Comparison of ENCODE assay signal across 12 cellular contexts in the genomic region with DNA sequence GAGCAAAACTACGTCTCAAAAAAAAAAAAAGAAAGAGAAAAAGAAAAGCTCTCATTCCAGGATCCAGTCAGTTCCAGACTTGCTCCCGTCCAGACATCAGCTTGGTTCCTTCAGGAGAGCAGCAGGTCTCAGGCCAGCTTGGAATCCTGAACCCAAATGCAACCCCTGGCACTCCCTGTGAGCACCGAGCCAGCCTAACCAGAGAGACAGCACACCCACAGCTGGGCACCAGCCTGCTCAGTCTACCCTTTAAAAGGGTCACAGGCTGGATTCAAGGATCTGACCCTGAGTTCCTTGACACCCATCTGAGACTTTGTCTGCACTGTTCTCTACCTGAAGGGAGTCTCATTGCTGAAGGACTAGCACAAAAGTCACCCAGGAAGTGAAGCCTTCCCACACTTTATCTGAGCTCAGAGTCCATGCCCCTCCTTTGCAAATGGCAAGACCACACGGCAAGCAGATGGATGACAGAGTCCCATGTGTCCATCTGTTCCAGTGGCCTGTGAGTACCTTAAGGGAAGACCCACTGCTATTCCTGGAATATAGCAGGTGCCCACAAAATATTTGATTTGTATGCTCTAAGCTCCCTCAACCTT. TPM values are rescaled to one million over a fixed set of nuclear protein-coding genes. Genes with fewer than 3 reads are reported as not detected.
DNase-seq lines count a peak whose midpoint lies in the region; ATAC-seq, FAIRE-seq and TF ChIP-seq lines count a peak whose summit lies in the region.
"Had no signal": no experiment of that assay in that cellular context is flagged by ENCODE, and none has a peak within 500 bp of the region (broad histone marks: within the 10 kb centered on the region; RNA-seq: fewer than 3 reads in every experiment).

No MANE protein-coding gene starts in this region.

- H3K27ac ChIP-seq in BLaER1 treated with 17β-estradiol and CSF1 and Interleukin-3, amounts not matched to agents 10 nM and 100 nM: no peak overlapping the region
- H3K27ac ChIP-seq in Karpas-422 (ENCODE audit: low read length) (no peak overlapping the region), testis (no peak overlapping the region)
- H3K27ac ChIP-seq: brain microvascular endothelial cell, right atrium auricular region had no signal

- H3K4me3 Mint-ChIP-seq in naive B cell: peak overlapping the region; percentile 22 to 96 (median 92)

- peak overlapping the region in 8 of 10 experiments; percentile 94 to 99 (median 97); a peak in 14 of 20 replicates for H3K4me3 ChIP-seq in BLaER1 treated with 17β-estradiol and CSF1 and Interleukin-3, amounts not matched to agents 10 nM and 100 nM
- H3K4me3 ChIP-seq in Karpas-422 (ENCODE audit: low read length) (no peak overlapping the region), bronchial epithelial cell (ENCODE audit: low read depth, low read length) (no peak overlapping the region), testis (no peak overlapping the region)

- 65 to 75% methylated on average over 4 of the region's 4 CpGs for WGBS in testis, 2 donors

- no peaks in the 10 kb centered on the region for H3K36me3 ChIP-seq in BLaER1 treated with 17β-estradiol and CSF1 and Interleukin-3, amounts not matched to agents 10 nM and 100 nM
- no peaks in the 10 kb centered on the region for H3K36me3 ChIP-seq in Karpas-422 (ENCODE audit: insufficient read depth, low read length)
- no peaks in the 10 kb centered on the region for H3K36me3 ChIP-seq in bronchial epithelial cell (ENCODE audit: control insufficient read depth, insufficient read depth, low read length)
- no peaks in the 10 kb centered on the region for H3K36me3 ChIP-seq in testis (ENCODE audit: low read depth, missing control alignments)
- H3K36me3 ChIP-seq: brain microvascular endothelial cell, right atrium auricular region had no signal

- peak overlapping the region in 2 of 11 experiments; percentile 92 to 97; a peak in 2 of 22 replicates for H3K9ac ChIP-seq in BLaER1 treated with 17β-estradiol and CSF1 and Interleukin-3, amounts not matched to agents 10 nM and 100 nM
- no peak overlapping the region for H3K9ac ChIP-seq in Karpas-422 (ENCODE audit: low read length)

- H2AFZ ChIP-seq in Karpas-422 (ENCODE audit: low read length): no peak overlapping the region

- H3K27ac Mint-ChIP-seq in naive B cell: peak overlapping the region in 3 of 6 donors; percentile 10 to 93 (median 33)

- no peak for ATAC-seq in naive B cell (ENCODE audit: low read depth in 2 of 2)

- peaks cover 19 to 39% (median 26%) of the 10 kb centered on the region in 10 experiments for H3K4me1 ChIP-seq in BLaER1 treated with 17β-estradiol and CSF1 and Interleukin-3, amounts not matched to agents 10 nM and 100 nM
- H3K4me1 ChIP-seq in Karpas-422 (ENCODE audit: low read length) (peaks cover 14% of the 10 kb centered on the region), testis (peaks cover 7% of the 10 kb centered on the region)

- peak overlapping the region; percentile 85 to 99 (median 96) for H3K4me2 ChIP-seq in BLaER1 treated with 17β-estradiol and CSF1 and Interleukin-3, amounts not matched to agents 10 nM and 100 nM
- peak overlapping the region; percentile 75 for H3K4me2 ChIP-seq in Karpas-422 (ENCODE audit: low read depth, low read length, poor library complexity, severe bottlenecking)

- no peaks in the 10 kb centered on the region for H3K79me2 ChIP-seq in Karpas-422 (ENCODE audit: low read length)

- H3K36me3 Mint-ChIP-seq in naive B cell: no peaks in the 10 kb centered on the region

- intact Hi-C loops in testis (cut with DNase I; ENCODE audit: low total_unique reads): no loop called here
- intact Hi-C loops in posterior vena cava (cut with DNase I): no loop called here

- peaks cover 23 to 38% (median 34%) of the 10 kb centered on the region in 3 donors for H3K4me1 Mint-ChIP-seq in naive B cell

- H3K9me2 ChIP-seq in Karpas-422 (replicated peaks; ENCODE audit: insufficient read depth, low read length): no peaks in the 10 kb centered on the region

- H3K27me3 Mint-ChIP-seq in naive B cell: peaks cover 0 to under 1% (median 0%) of the 10 kb centered on the region in 3 donors

- no peak for TF ChIP-seq CTCF in bronchial epithelial cell (IDR thresholded peaks at IDR 0.05; ENCODE audit: insufficient read depth, low read length, severe bottlenecking)
- no peak for TF ChIP-seq CTCF in testis (IDR thresholded peaks at IDR 0.05)

- TF ChIP-seq POLR2A in testis (IDR thresholded peaks at IDR 0.05): no peak

- H3K9me3 ChIP-seq in BLaER1 treated with 17β-estradiol and CSF1 and Interleukin-3, amounts not matched to agents 10 nM and 100 nM (replicated peaks in 1 of 11): no peaks in the 10 kb centered on the region
- no peaks in the 10 kb centered on the region for H3K9me3 ChIP-seq in Karpas-422 (ENCODE audit: low read length)
- H3K9me3 ChIP-seq in testis: no peaks in the 10 kb centered on the region
- H3K9me3 ChIP-seq: right atrium auricular region had no signal

- no peaks in the 10 kb centered on the region for H3K9me3 Mint-ChIP-seq in naive B cell

- no peaks in the 10 kb centered on the region for H3K27me3 ChIP-seq in BLaER1 treated with 17β-estradiol and CSF1 and Interleukin-3, amounts not matched to agents 10 nM and 100 nM
- H3K27me3 ChIP-seq in Karpas-422 (ENCODE audit: low read length) (no peaks in the 10 kb centered on the region), bronchial epithelial cell (ENCODE audit: control insufficient read depth, insufficient read depth, low read length) (no peaks in the 10 kb centered on the region), testis (no peaks in the 10 kb centered on the region)
- H3K27me3 ChIP-seq: brain microvascular endothelial cell, right atrium auricular region had no signal

- peaks cover 5 to 61% (median 45%) of the 10 kb centered on the region in 11 experiments; a peak in 20 of 22 replicates for H4K20me1 ChIP-seq in BLaER1 treated with 17β-estradiol and CSF1 and Interleukin-3, amounts not matched to agents 10 nM and 100 nM
- H4K20me1 ChIP-seq in Karpas-422 (ENCODE audit: insufficient read depth, low read depth, low read length): peaks cover 9% of the 10 kb centered on the region; the same call in 1 of the 2 replicates

- DNase-seq in Karpas-422 (no peak), bronchial epithelial cell (ENCODE audit: low read depth) (no peak), naive B cell (no peak), testis (no peak), posterior vena cava (ENCODE audit: low spot score) (no peak), NAMALWA (ENCODE audit: low spot score) (no peak), NCI-H2171 treated with DMSO at 0.1 percent for 48 hours (lab: John Stamatoyannopoulos, UW) (no peak)
- DNase-seq: activated CD4-positive, alpha-beta T cell treated with anti-CD3 and anti-CD28 coated beads, Interleukin-2, amount 50 U/mL, for 1 hour; brain microvascular endothelial cell; DMS153 had no signal

- FAIRE-seq in bronchial epithelial cell (lab: Jason Lieb, UNC): peak; percentile 55

RNA-seq across cellular contexts. Expression of a gene that starts 1.4 kb away (rescaled TPM):
- 14.2 and 28.3 TPM in 2 replicates for total RNA-seq in Karpas-422 (2014; rRNA removed; shearing (Covaris generic); ENCODE audit: low replicate concordance)
- total RNA-seq in bronchial epithelial cell (33.7 and 35.8 TPM in 2 replicates), testis (10 to 100 TPM; 58.0 to 87.9 TPM), posterior vena cava (10 to 100 TPM; 63.5 to 70.6 TPM)
- polyA plus RNA-seq in naive B cell (ENCODE audit: low read depth in 6 of 6) (100 to 1,000 TPM in 2 of 6 donors, 10 to 100 TPM in 4; 83.7 to 143 (median 95.4) TPM), testis (ENCODE audit: insufficient read depth, low read depth, low replicate concordance) (51.1 TPM)

Comparison
In these comparisons a context has a peak if more than half of its experiments do, and no peak if none do; other contexts are left out.
1. H3K4me3 ChIP-seq: peak in BLaER1 treated with 17β-estradiol and CSF1 and Interleukin-3, amounts not matched to agents 10 nM and 100 nM (8 of 10); none in Karpas-422 (single experiment), bronchial epithelial cell (single experiment) and testis (0 of 2).